ENCODE assay signal across 8 cellular contexts in the genomic region with DNA sequence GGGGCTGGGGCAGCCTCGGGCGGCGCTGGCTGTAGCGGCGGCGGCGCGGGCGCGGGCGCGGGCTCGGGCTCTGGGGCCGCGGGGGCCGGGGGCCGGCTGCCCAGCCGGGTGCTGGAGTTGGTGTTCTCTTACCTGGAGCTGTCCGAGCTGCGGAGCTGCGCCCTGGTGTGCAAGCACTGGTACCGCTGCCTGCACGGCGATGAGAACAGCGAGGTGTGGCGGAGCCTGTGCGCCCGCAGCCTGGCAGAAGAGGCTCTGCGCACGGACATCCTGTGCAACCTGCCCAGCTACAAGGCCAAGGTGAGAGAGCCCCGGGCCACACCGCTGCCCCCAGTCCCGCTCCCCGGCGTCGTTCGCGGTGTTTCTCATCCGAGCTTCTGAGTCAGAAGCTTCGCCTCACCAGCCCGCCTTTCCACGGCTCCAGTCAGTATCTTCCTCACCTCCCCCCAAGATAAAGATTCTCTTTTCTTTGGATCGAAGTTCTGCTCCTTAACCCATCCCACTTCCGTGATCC. TPM values are rescaled to one million over a fixed set of nuclear protein-coding genes. Genes with fewer than 3 reads are reported as not detected.
DNase-seq lines count a peak whose midpoint lies in the region; ATAC-seq, FAIRE-seq and TF ChIP-seq lines count a peak whose summit lies in the region.

No MANE protein-coding gene starts in this region.

- peak overlapping the region; percentile 92 for H3K4me2 ChIP-seq in keratinocyte (ENCODE audit: control insufficient read depth, extremely low read depth, insufficient read depth, low read depth, low read length)

- H3K27ac Mint-ChIP-seq in CD4-positive, alpha-beta T cell = peak overlapping the region; percentile 88
- H3K27ac Mint-ChIP-seq in T-helper 2 cell treated with Interferon-gamma antibody and Interleukin-4, amounts not matched to agents 5 μg/mL and 100 μg/mL, for 36 hours = peak overlapping the region; percentile 95

- intact Hi-C loops in CD4-positive, alpha-beta T cell (cut with DNase I, micrococcal nuclease) = loop anchor here (1.0 to 5.0 kb wide), 4 partner anchors 42 to 298 kb away; a partner anchor contains a TSS

- no peaks in the 10 kb centered on the region for H3K9me3 Mint-ChIP-seq in CD4-positive, alpha-beta T cell
- H3K9me3 Mint-ChIP-seq in T-helper 2 cell treated with Interferon-gamma antibody and Interleukin-4, amounts not matched to agents 5 μg/mL and 100 μg/mL, for 36 hours = no peaks in the 10 kb centered on the region

- CTCF ChIA-PET in CD4-positive, alpha-beta T cell (lab: Charles Lee) = interaction anchor here (1.1 to 2.0 kb wide), 3 partner anchors 40 to 373 kb away, joined by 6 to 7 read pairs (median 6); a partner anchor contains a TSS

- H3K4me3 ChIP-seq in brain microvascular endothelial cell (ENCODE audit: low read depth, low read length) (peak overlapping the region; percentile 81), keratinocyte (ENCODE audit: control insufficient read depth in 2 of 3, extremely low read depth in 1 of 3, insufficient read depth in 2 of 3, low read depth in 1 of 3, low read length in 3 of 3) (peak overlapping the region; percentile 64 to 95 (median 93))

- no peaks in the 10 kb centered on the region for H3K27me3 ChIP-seq in CD4-positive, alpha-beta T cell (ENCODE audit: control insufficient read depth, insufficient read depth, low read length)
- no peaks in the 10 kb centered on the region for H3K27me3 ChIP-seq in brain microvascular endothelial cell (replicated peaks)
- H3K27me3 ChIP-seq in keratinocyte (ENCODE audit: control insufficient read depth, extremely low read depth, insufficient read depth, low read length) = no peaks in the 10 kb centered on the region

- TF ChIP-seq CTCF in CD4-positive, alpha-beta T cell (IDR thresholded peaks at IDR 0.05) = no peak
- TF ChIP-seq CTCF in brain microvascular endothelial cell (IDR thresholded peaks at IDR 0.05; ENCODE audit: low read depth, low read length, missing control alignments) = peak; percentile 12
- TF ChIP-seq CTCF in keratinocyte (optimal IDR thresholded peaks at IDR 0.05 in 1 of 3, IDR thresholded peaks at IDR 0.05 in 1 of 3, conservative IDR thresholded peaks at IDR 0.05 in 1 of 3; ENCODE audit: extremely low read depth in 1 of 3, insufficient read depth in 2 of 3, low read length in 3 of 3) = peak in 1 of 3 experiments; percentile 10

- peaks cover 28% of the 10 kb centered on the region for H3K4me1 ChIP-seq in keratinocyte (ENCODE audit: control insufficient read depth, extremely low read depth, insufficient read depth, low read length)

- peaks cover 35% of the 10 kb centered on the region for H3K36me3 Mint-ChIP-seq in CD4-positive, alpha-beta T cell (ENCODE audit: low read depth)
- peaks cover 12% of the 10 kb centered on the region for H3K36me3 Mint-ChIP-seq in T-helper 2 cell treated with Interferon-gamma antibody and Interleukin-4, amounts not matched to agents 5 μg/mL and 100 μg/mL, for 36 hours (ENCODE audit: low read depth)

- peak; percentile 25 to 58 (median 40) for DNase-seq in CD4-positive, alpha-beta T cell
- DNase-seq in T-helper 2 cell treated with Interferon-gamma antibody and Interleukin-4, amounts not matched to agents 5 μg/mL and 100 μg/mL, for 36 hours (ENCODE audit: low spot score) = peak; percentile 55
- peak; percentile 11 for DNase-seq in brain microvascular endothelial cell
- no peak for DNase-seq in keratinocyte (ENCODE audit: low read depth, low spot score)
- DNase-seq in stimulated activated CD4-positive, alpha-beta T cell treated with anti-CD3 and anti-CD28 coated beads, Interleukin-1b, Interleukin-23, amount 100 ng/mL, for 4 hours (ENCODE audit: low read depth in 2 of 2) = peak; percentile 11 to 27
- no peak for DNase-seq in NCI-H446 treated with DMSO at 0.1 percent for 48 hours (lab: John Stamatoyannopoulos, UW)

- H2AFZ ChIP-seq in keratinocyte (ENCODE audit: control insufficient read depth, low read length) = peak overlapping the region; percentile 65

- FAIRE-seq in keratinocyte (lab: Jason Lieb, UNC) = no peak

- ATAC-seq in CD4-positive, alpha-beta T cell (ENCODE audit: poor library complexity) = peak; percentile 47
- ATAC-seq in GM19452 (IDR thresholded peaks at IDR 0.05; ENCODE audit: unreplicated experiment) = peak; percentile 45
- peak; percentile 42 for ATAC-seq in HG03571 (IDR thresholded peaks at IDR 0.05; ENCODE audit: unreplicated experiment)

- peak overlapping the region; percentile 40 for H3K27ac ChIP-seq in CD4-positive, alpha-beta T cell (ENCODE audit: low read depth, low read length)
- H3K27ac ChIP-seq in brain microvascular endothelial cell (no peak overlapping the region), keratinocyte (ENCODE audit: control insufficient read depth, insufficient read depth, low read length) (peak overlapping the region; percentile 83)

- H3K36me3 ChIP-seq in brain microvascular endothelial cell (replicated peaks) = no peaks in the 10 kb centered on the region
- H3K36me3 ChIP-seq in keratinocyte (ENCODE audit: control insufficient read depth in 2 of 2, extremely low read depth in 1 of 2, insufficient read depth in 2 of 2, low read length in 2 of 2) = peaks cover 2 to 5% of the 10 kb centered on the region in 2 experiments

- H3K27me3 Mint-ChIP-seq in CD4-positive, alpha-beta T cell = no peaks in the 10 kb centered on the region
- no peaks in the 10 kb centered on the region for H3K27me3 Mint-ChIP-seq in T-helper 2 cell treated with Interferon-gamma antibody and Interleukin-4, amounts not matched to agents 5 μg/mL and 100 μg/mL, for 36 hours (ENCODE audit: low read depth)

- H3K79me2 ChIP-seq in keratinocyte (ENCODE audit: control insufficient read depth, insufficient read depth, low read length) = peaks cover 64% of the 10 kb centered on the region

- POLR2A ChIA-PET in CD4-positive, alpha-beta T cell (lab: Charles Lee) = interaction anchor here (0.5 to 2.6 kb wide), 24 partner anchors 8 to 460 kb away, joined by 3 to 27 read pairs (median 6); a partner anchor contains a TSS

- H3K9me1 ChIP-seq in keratinocyte (ENCODE audit: control insufficient read depth, extremely low read depth, insufficient read depth, low read length) = no peaks in the 10 kb centered on the region

- peak overlapping the region; percentile 94 for H3K4me3 Mint-ChIP-seq in CD4-positive, alpha-beta T cell
- H3K4me3 Mint-ChIP-seq in T-helper 2 cell treated with Interferon-gamma antibody and Interleukin-4, amounts not matched to agents 5 μg/mL and 100 μg/mL, for 36 hours = peak overlapping the region; percentile 99

- H4K20me1 ChIP-seq in keratinocyte (ENCODE audit: control insufficient read depth, extremely low read depth, insufficient read depth, low read length) = no peaks in the 10 kb centered on the region

- in situ Hi-C loops in brain microvascular endothelial cell (cut with HindIII; ENCODE audit: low pct_ligation_motif_present, low sequenced_read_pairs) = no loop called here

- peaks cover 41% of the 10 kb centered on the region for H3K4me1 Mint-ChIP-seq in CD4-positive, alpha-beta T cell (ENCODE audit: low read depth)
- peaks cover 29% of the 10 kb centered on the region for H3K4me1 Mint-ChIP-seq in T-helper 2 cell treated with Interferon-gamma antibody and Interleukin-4, amounts not matched to agents 5 μg/mL and 100 μg/mL, for 36 hours (ENCODE audit: low read depth)

- dilution Hi-C loops in keratinocyte (cut with MboI; ENCODE audit: extremely low pct_ligation_motif_present, low sequenced_read_pairs) = no loop called here

- no peaks in the 10 kb centered on the region for H3K9me3 ChIP-seq in CD4-positive, alpha-beta T cell (ENCODE audit: control insufficient read depth, low read length)
- no peaks in the 10 kb centered on the region for H3K9me3 ChIP-seq in keratinocyte (ENCODE audit: control insufficient read depth, low read depth, low read length)

- H3K9ac ChIP-seq in keratinocyte (ENCODE audit: control insufficient read depth, extremely low read depth, insufficient read depth, low read length) = peak overlapping the region; percentile 90

RNA-seq across cellular contexts. Expression of a gene that starts 0.6 kb away (rescaled TPM):
- 1 to 10 TPM; 5.4 to 6.0 TPM for total RNA-seq in CD4-positive, alpha-beta T cell
- 9.2 to 17.9 TPM (median 10.0 TPM) in 3 replicates for polyA plus RNA-seq in keratinocyte
- polyA plus RNA-seq in keratinocyte (2011; ENCODE audit: low read depth) = 23.4 TPM
- 8.9 and 16.6 TPM in 2 replicates for polyA plus RNA-seq in keratinocyte (2011; cell fraction: cytosol; rRNA removed)
- 5.6 and 8.7 TPM in 2 replicates for polyA plus RNA-seq in keratinocyte (2011; cell fraction: nucleus; rRNA removed)
- 11.2 and 22.9 TPM in 2 replicates for polyA plus RNA-seq in keratinocyte (2012; ENCODE audit: low replicate concordance)
- 2.9 to 12.5 TPM (median 4.8 TPM) in 3 replicates for polyA minus RNA-seq in keratinocyte
- polyA minus RNA-seq in keratinocyte (2011; cell fraction: cytosol; rRNA and poly(A)+ RNA removed) = 7.3 TPM
- 3.7 and 5.4 TPM in 2 replicates for polyA minus RNA-seq in keratinocyte (2011; cell fraction: nucleus; rRNA and poly(A)+ RNA removed)

RNA-seq across cellular contexts. Expression of a gene that starts 0.7 kb away (rescaled TPM):
- total RNA-seq in CD4-positive, alpha-beta T cell = 10 to 100 TPM; 18.4 to 20.9 TPM
- 9.8 to 14.2 TPM (median 10.4 TPM) in 3 replicates for polyA plus RNA-seq in keratinocyte
- 40.9 TPM for polyA plus RNA-seq in keratinocyte (2011; ENCODE audit: low read depth)
- polyA plus RNA-seq in keratinocyte (2011; cell fraction: cytosol; rRNA removed) = 9.7 and 13.4 TPM in 2 replicates
- polyA plus RNA-seq in keratinocyte (2011; cell fraction: nucleus; rRNA removed) = 12.2 and 15.8 TPM in 2 replicates
- 9.9 and 26.8 TPM in 2 replicates for polyA plus RNA-seq in keratinocyte (2012; ENCODE audit: low replicate concordance)
- 5.1 to 6.6 TPM (median 5.7 TPM) in 3 replicates for polyA minus RNA-seq in keratinocyte
- 3.1 TPM for polyA minus RNA-seq in keratinocyte (2011; cell fraction: cytosol; rRNA and poly(A)+ RNA removed)
- 3.6 and 5.5 TPM in 2 replicates for polyA minus RNA-seq in keratinocyte (2011; cell fraction: nucleus; rRNA and poly(A)+ RNA removed)

RNA-seq across cellular contexts. Expression of a gene that starts 53.9 kb away (rescaled TPM):
- total RNA-seq in CD4-positive, alpha-beta T cell = not detected
- polyA plus RNA-seq in keratinocyte = not detected in 3 replicates
- polyA plus RNA-seq in keratinocyte (2011; ENCODE audit: low read depth) = not detected
- not detected in 2 replicates for polyA plus RNA-seq in keratinocyte (2011; cell fraction: cytosol; rRNA removed)
- not detected in 2 replicates for polyA plus RNA-seq in keratinocyte (2011; cell fraction: nucleus; rRNA removed)
- polyA plus RNA-seq in keratinocyte (2012; ENCODE audit: low replicate concordance) = not detected in 2 replicates
- not detected in 3 replicates for polyA minus RNA-seq in keratinocyte
- polyA minus RNA-seq in keratinocyte (2011; cell fraction: cytosol; rRNA and poly(A)+ RNA removed) = not detected
- polyA minus RNA-seq in keratinocyte (2011; cell fraction: nucleus; rRNA and poly(A)+ RNA removed) = not detected in 2 replicates

Comparison
In these comparisons a context has a peak if more than half of its experiments do, and no peak if none do; other contexts are left out.
1. DNase-seq: peak in CD4-positive, alpha-beta T cell (10 of 10), T-helper 2 cell treated with Interferon-gamma antibody and Interleukin-4, amounts not matched to agents 5 μg/mL and 100 μg/mL, for 36 hours (single experiment), brain microvascular endothelial cell (single experiment) and stimulated activated CD4-positive, alpha-beta T cell treated with anti-CD3 and anti-CD28 coated beads, Interleukin-1b, Interleukin-23, amount 100 ng/mL, for 4 hours (2 of 2); none in keratinocyte (single experiment) and NCI-H446 treated with DMSO at 0.1 percent for 48 hours (single experiment).
2. Peak in every context shown above with its lines, with median percentiles within 50 percentile points of each other: ATAC-seq.